ENCODE assay signal across 7 cellular contexts in genomic region chr4:52982246-52982950, GRCh38.
A peak's percentile ranks its signal among the peaks of the same experiment; 100 is the strongest.
DNase-seq lines count a peak whose midpoint lies in the region; ATAC-seq and TF ChIP-seq lines count a peak whose summit lies in the region.

No MANE protein-coding gene starts in this region.

- no peak overlapping the region for H3K4me3 ChIP-seq in ascending aorta
- H3K4me3 ChIP-seq in upper lobe of left lung, result no peak overlapping the region

- intact Hi-C loops in ascending aorta (cut with DNase I), result loop anchor here (1.0 to 5.0 kb wide), 4 partner anchors 115 to 606 kb away; no protein-coding TSS in a partner anchor

- H3K27me3 ChIP-seq in ascending aorta, result no peaks in the 10 kb centered on the region
- no peaks in the 10 kb centered on the region for H3K27me3 ChIP-seq in upper lobe of left lung

- peaks cover 0 to 6% of the 10 kb centered on the region in 2 donors for H3K4me1 ChIP-seq in ascending aorta
- peaks cover 0 to 5% (median 0%) of the 10 kb centered on the region in 4 donors for H3K4me1 ChIP-seq in upper lobe of left lung

- TF ChIP-seq CTCF in GM13977 (IDR thresholded peaks at IDR 0.05; ENCODE audit: extremely low read depth, insufficient read depth, missing control alignments) (peak; percentile 50), ascending aorta (IDR thresholded peaks at IDR 0.05) (peak; percentile 19 to 85 (median 62)), upper lobe of left lung (IDR thresholded peaks at IDR 0.05) (peak in 5 of 6 experiments; percentile 46 to 51 (median 49))

- in situ Hi-C loops in GM13977 (cut with MboI; ENCODE audit: low pct_unique_long_range_greater_than_20kb, low sequenced_read_pairs, unreplicated experiment), result loop anchor here (10.0 to 25.0 kb wide), 2 partner anchors 420 to 608 kb away; no protein-coding TSS in a partner anchor

- TF ChIP-seq EP300 in upper lobe of left lung (IDR thresholded peaks at IDR 0.05), result no peak

- no peaks in the 10 kb centered on the region for H3K36me3 ChIP-seq in ascending aorta
- H3K36me3 ChIP-seq in upper lobe of left lung, result no peaks in the 10 kb centered on the region

- 76 to 83% methylated on average over 2 of the region's 2 CpGs for WGBS in upper lobe of left lung, 2 donors

- TF ChIP-seq POLR2A in upper lobe of left lung (IDR thresholded peaks at IDR 0.05), result no peak

- ATAC-seq in upper lobe of left lung (ENCODE audit: low FRiP score in 2 of 2), result peak; percentile 65 to 82
- ATAC-seq in GM21528 (IDR thresholded peaks at IDR 0.05; ENCODE audit: low FRiP score, unreplicated experiment), result no peak
- no peak for ATAC-seq in GM18517 (IDR thresholded peaks at IDR 0.05; ENCODE audit: unreplicated experiment)

- H3K9me3 ChIP-seq in ascending aorta, result no peaks in the 10 kb centered on the region
- H3K9me3 ChIP-seq in upper lobe of left lung, result no peaks in the 10 kb centered on the region

- H3K27ac ChIP-seq in ascending aorta (no peak overlapping the region), upper lobe of left lung (no peak overlapping the region)

- peak; percentile 32 for DNase-seq in GM13977 (ENCODE audit: low spot score)
- peak; percentile 37 for DNase-seq in NCI-H2029 (lab: John Stamatoyannopoulos, UW)
- no peak for DNase-seq in ascending aorta (ENCODE audit: low spot score in 2 of 2)
- peak; percentile 60 for DNase-seq in iPS-NIHi11 (ENCODE audit: low spot score)
- no peak for DNase-seq in upper lobe of left lung

Comparison
In these comparisons a context has a peak if more than half of its experiments do, and no peak if none do; other contexts are left out.
1. DNase-seq: peak in GM13977 (single experiment), NCI-H2029 (single experiment) and iPS-NIHi11 (single experiment); none in ascending aorta (0 of 2) and upper lobe of left lung (0 of 2).
2. ATAC-seq: peak in upper lobe of left lung (2 of 2); none in GM21528 (single experiment) and GM18517 (single experiment).
3. Peak in every context shown above with its lines, with median percentiles within 50 percentile points of each other: CTCF ChIP-seq.